8 cellular contexts compared by ENCODE assay signal in the genomic region with DNA sequence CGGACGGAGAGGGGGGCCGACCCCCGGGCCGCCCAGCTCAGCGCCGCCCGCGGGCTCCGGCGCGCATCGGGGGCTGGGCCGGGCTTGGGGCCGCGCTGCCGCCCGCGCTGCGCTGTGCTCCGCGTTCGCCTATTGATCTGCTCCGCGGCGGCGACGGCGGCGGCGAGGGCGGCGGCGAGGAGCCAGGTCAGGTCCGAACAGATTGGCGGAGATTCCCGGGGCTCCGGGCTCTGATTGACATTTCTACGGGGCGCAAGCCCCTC. TPM values are rescaled to one million over a fixed set of nuclear protein-coding genes. Genes with fewer than 3 reads are reported as not detected.
DNase-seq lines count a peak whose midpoint lies in the region; ATAC-seq and TF ChIP-seq lines count a peak whose summit lies in the region.

No MANE protein-coding gene starts in this region.

- H3K9me3 Mint-ChIP-seq in central memory CD8-positive, alpha-beta T cell, result no peaks in the 10 kb centered on the region

- H3K27me3 ChIP-seq in right atrium auricular region, result peaks cover 23 to 49% of the 10 kb centered on the region in 2 donors
- H3K27me3 ChIP-seq in mucosa of stomach (ENCODE audit: control insufficient read depth, insufficient read depth, low read length), result peaks cover 93% of the 10 kb centered on the region
- H3K27me3 ChIP-seq in aorta (ENCODE audit: control insufficient read depth in 1 of 2, insufficient read depth in 2 of 2, low read length in 1 of 2), result no peaks in the 10 kb centered on the region

- H3K36me3 Mint-ChIP-seq in central memory CD8-positive, alpha-beta T cell (ENCODE audit: insufficient read depth), result peaks cover 2% of the 10 kb centered on the region

- H3K4me1 ChIP-seq in right atrium auricular region (peaks cover 0 to 58% of the 10 kb centered on the region in 2 donors), mucosa of stomach (ENCODE audit: control insufficient read depth, insufficient read depth, low read length) (peaks cover 24% of the 10 kb centered on the region), aorta (ENCODE audit: control insufficient read depth in 1 of 2, insufficient read depth in 2 of 2, low read length in 2 of 2) (no peaks in the 10 kb centered on the region)

- H3K9me3 ChIP-seq in right atrium auricular region (no peaks in the 10 kb centered on the region), mucosa of stomach (ENCODE audit: control insufficient read depth, low read length) (no peaks in the 10 kb centered on the region), aorta (ENCODE audit: control insufficient read depth, low read length) (no peaks in the 10 kb centered on the region)

- intact Hi-C loops in cardiac septum (cut with DNase I), result loop anchor here (2.0 to 10.0 kb wide), 9 partner anchors 94 to 1089 kb away; no protein-coding TSS in a partner anchor
- intact Hi-C loops in aorta (cut with DNase I), result loop anchor here (5.0 to 10.0 kb wide), 4 partner anchors 349 to 646 kb away; a partner anchor contains a TSS

- no peak overlapping the region for H3K27ac Mint-ChIP-seq in central memory CD8-positive, alpha-beta T cell (ENCODE audit: low read depth)

- H3K9ac ChIP-seq in mucosa of stomach (ENCODE audit: low read length), result peak overlapping the region; percentile 53

- ATAC-seq in central memory CD8-positive, alpha-beta T cell (replicated peaks; ENCODE audit: extremely low read depth, poor library complexity, severe bottlenecking), result no peak
- ATAC-seq in aorta (ENCODE audit: low FRiP score) (no peak), omental fat pad (ENCODE audit: low FRiP score) (no peak), GM18517 (IDR thresholded peaks at IDR 0.05; ENCODE audit: unreplicated experiment) (no peak)

- WGBS in aorta, 2 donors, result 0 to 1% methylated on average over 15 to 40 of the region's 40 CpGs

- H3K4me3 Mint-ChIP-seq in central memory CD8-positive, alpha-beta T cell, result peak overlapping the region; percentile 64

- TF ChIP-seq CTCF in right atrium auricular region (IDR thresholded peaks at IDR 0.05), result no peak
- TF ChIP-seq CTCF in omental fat pad (IDR thresholded peaks at IDR 0.05), result no peak

- H3K36me3 ChIP-seq in right atrium auricular region, result no peaks in the 10 kb centered on the region
- H3K36me3 ChIP-seq in mucosa of stomach (ENCODE audit: control insufficient read depth, insufficient read depth, low read length), result no peaks in the 10 kb centered on the region
- H3K36me3 ChIP-seq in aorta (ENCODE audit: control insufficient read depth in 1 of 2, insufficient read depth in 2 of 2, low read length in 1 of 2), result no peaks in the 10 kb centered on the region

- H3K4me3 ChIP-seq in right atrium auricular region (peak overlapping the region; percentile 47 to 61), mucosa of stomach (ENCODE audit: low read length) (no peak overlapping the region), aorta (ENCODE audit: low read length in 2 of 2) (peak overlapping the region; percentile 37 to 42)

- H3K27ac ChIP-seq in right atrium auricular region (peak overlapping the region; percentile 79 to 82), aorta (ENCODE audit: low read depth in 1 of 2, low read length in 2 of 2) (no peak overlapping the region)

- peaks cover 90% of the 10 kb centered on the region for H3K27me3 Mint-ChIP-seq in central memory CD8-positive, alpha-beta T cell

- DNase-seq in right atrium auricular region (ENCODE audit: low spot score) (no peak), cardiac septum (ENCODE audit: low spot score) (no peak), aorta (no peak), omental fat pad (ENCODE audit: low spot score) (no peak), NCI-H128 (lab: John Stamatoyannopoulos, UW; ENCODE audit: unreplicated experiment) (no peak)
- no peak for DNase-seq in central memory CD8-positive, alpha-beta T cell (ENCODE audit: low spot score in 2 of 2)

- H3K4me1 Mint-ChIP-seq in central memory CD8-positive, alpha-beta T cell, result peaks cover 27% of the 10 kb centered on the region

RNA-seq across cellular contexts. Expression of a gene that starts 0.6 kb away (rescaled TPM):
- total RNA-seq in right atrium auricular region (10 to 100 TPM in 1 of 2 donors, 1 to 10 TPM in 1; 5.0 to 21.6 TPM), cardiac septum (70.2 TPM), aorta (1 to 10 TPM; 1.4 to 6.7 TPM), omental fat pad (1 to 10 TPM in 1 of 4 donors, under 1 TPM in 3; 0.37 to 8.2 (median 0.68) TPM)
- polyA plus RNA-seq in aorta, result under 1 TPM; 0.38 to 0.49 TPM

Comparison
In these comparisons a context has a peak if more than half of its experiments do, and no peak if none do; other contexts are left out.
1. H3K27ac ChIP-seq: peak in right atrium auricular region (2 of 2); none in aorta (0 of 2).